In the genomic region with DNA sequence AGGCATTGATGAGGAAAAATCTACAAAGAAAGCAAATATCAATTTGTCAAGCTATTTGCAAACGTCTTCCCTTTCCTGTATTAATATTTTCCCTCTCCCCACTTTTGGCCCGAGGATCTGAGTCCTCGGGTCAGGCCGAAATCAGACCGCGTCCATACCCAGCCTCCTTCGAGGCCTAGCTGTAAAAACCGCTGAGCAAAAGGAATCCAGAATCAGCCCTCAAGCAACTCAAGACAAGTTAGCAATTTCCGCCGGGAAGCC, we compare ENCODE assay signal across 8 cellular contexts. TPM values are rescaled to one million over a fixed set of nuclear protein-coding genes. Genes with fewer than 3 reads are reported as not detected.
DNase-seq lines count a peak whose midpoint lies in the region; ATAC-seq and TF ChIP-seq lines count a peak whose summit lies in the region.

No MANE protein-coding gene starts in this region.

- H3K4me3 ChIP-seq in BE2C (ENCODE audit: low read depth, low read length) (peak overlapping the region; percentile 93), SJCRH30 (peak overlapping the region; percentile 95), fibroblast of villous mesenchyme (ENCODE audit: low read depth, low read length) (peak overlapping the region; percentile 60)

- H3K36me3 ChIP-seq in BE2C (peaks cover 25% of the 10 kb centered on the region), SJCRH30 (peaks cover 20% of the 10 kb centered on the region)

- TF ChIP-seq CTCF in BE2C (IDR thresholded peaks at IDR 0.05; ENCODE audit: low read depth, low read length), result no peak
- no peak for TF ChIP-seq CTCF in fibroblast of villous mesenchyme (IDR thresholded peaks at IDR 0.05; ENCODE audit: insufficient read depth, low read depth, low read length)
- TF ChIP-seq CTCF in GM20000 (IDR thresholded peaks at IDR 0.05; ENCODE audit: extremely low read depth, missing control alignments), result no peak

- peak overlapping the region; percentile 94 for H3K27ac Mint-ChIP-seq in stimulated activated effector memory CD8-positive, alpha-beta T cell treated with anti-CD3 and anti-CD28 coated beads, Interleukin-12 subunit alpha, Interleukin-12 subunit beta, amount 100 ng/mL, for 72 hours

- peak overlapping the region; percentile 96 for H3K27ac ChIP-seq in SJCRH30

- H3K4me3 Mint-ChIP-seq in stimulated activated effector memory CD8-positive, alpha-beta T cell treated with anti-CD3 and anti-CD28 coated beads, Interleukin-12 subunit alpha, Interleukin-12 subunit beta, amount 100 ng/mL, for 72 hours, result peak overlapping the region; percentile 78

- no peaks in the 10 kb centered on the region for H3K27me3 ChIP-seq in BE2C
- no peaks in the 10 kb centered on the region for H3K27me3 ChIP-seq in SJCRH30

- H3K36me3 Mint-ChIP-seq in stimulated activated effector memory CD8-positive, alpha-beta T cell treated with anti-CD3 and anti-CD28 coated beads, Interleukin-12 subunit alpha, Interleukin-12 subunit beta, amount 100 ng/mL, for 72 hours, result peaks cover 58% of the 10 kb centered on the region

- H3K4me1 ChIP-seq in BE2C (peaks cover 7% of the 10 kb centered on the region), SJCRH30 (no peaks in the 10 kb centered on the region)

- DNase-seq in BE2C, result no peak
- DNase-seq in SJCRH30, result no peak
- DNase-seq in fibroblast of villous mesenchyme (ENCODE audit: low read depth), result no peak
- no peak for DNase-seq in stimulated activated effector memory CD8-positive, alpha-beta T cell treated with anti-CD3 and anti-CD28 coated beads, Interleukin-12 subunit alpha, Interleukin-12 subunit beta, amount 100 ng/mL, for 72 hours (ENCODE audit: low spot score in 2 of 2)
- DNase-seq in cortex of kidney (lab: John Stamatoyannopoulos, UW), result no peak
- DNase-seq in GM20000 (ENCODE audit: low spot score), result no peak

- peak; percentile 27 for ATAC-seq in GM21526 (IDR thresholded peaks at IDR 0.05; ENCODE audit: low FRiP score, unreplicated experiment)
- peak; percentile 36 for ATAC-seq in stimulated activated effector memory CD8-positive, alpha-beta T cell treated with anti-CD3 and anti-CD28 coated beads, Interleukin-12 subunit alpha, Interleukin-12 subunit beta, amount 100 ng/mL, for 72 hours
- ATAC-seq in GM18907 (IDR thresholded peaks at IDR 0.05; ENCODE audit: unreplicated experiment), result no peak

- H3K9me3 ChIP-seq in BE2C, result no peaks in the 10 kb centered on the region
- no peaks in the 10 kb centered on the region for H3K9me3 ChIP-seq in SJCRH30 (replicated peaks)

- H3K4me1 Mint-ChIP-seq in stimulated activated effector memory CD8-positive, alpha-beta T cell treated with anti-CD3 and anti-CD28 coated beads, Interleukin-12 subunit alpha, Interleukin-12 subunit beta, amount 100 ng/mL, for 72 hours, result peaks cover 34% of the 10 kb centered on the region

- no peaks in the 10 kb centered on the region for H3K9me3 Mint-ChIP-seq in stimulated activated effector memory CD8-positive, alpha-beta T cell treated with anti-CD3 and anti-CD28 coated beads, Interleukin-12 subunit alpha, Interleukin-12 subunit beta, amount 100 ng/mL, for 72 hours

RNA-seq across cellular contexts. Expression of gene MAPK1IP1L, which starts 0.4 kb away (rescaled TPM):
- 146 TPM for polyA plus RNA-seq in BE2C (2012; ENCODE audit: insufficient read depth, insufficient read length, low read depth)
- total RNA-seq in SJCRH30 (2014; rRNA removed; shearing (Covaris generic)), result 66.5 and 76.2 TPM in 2 replicates
- 36.1 and 49.2 TPM in 2 replicates for total RNA-seq in fibroblast of villous mesenchyme

RNA-seq across cellular contexts. Expression of gene SOCS4, which starts 24.1 kb away (rescaled TPM):
- 22.7 TPM for polyA plus RNA-seq in BE2C (2012; ENCODE audit: insufficient read depth, insufficient read length, low read depth)
- total RNA-seq in SJCRH30 (2014; rRNA removed; shearing (Covaris generic)), result 27.7 and 33.0 TPM in 2 replicates
- 16.1 and 26.8 TPM in 2 replicates for total RNA-seq in fibroblast of villous mesenchyme

RNA-seq across cellular contexts. Expression of gene WDHD1, which starts 24.2 kb away (rescaled TPM):
- polyA plus RNA-seq in BE2C (2012; ENCODE audit: insufficient read depth, insufficient read length, low read depth), result 1.9 TPM
- total RNA-seq in SJCRH30 (2014; rRNA removed; shearing (Covaris generic)), result 42.4 and 45.3 TPM in 2 replicates
- 9.0 and 14.2 TPM in 2 replicates for total RNA-seq in fibroblast of villous mesenchyme
